Comparison of ENCODE assay signal across 26 cellular contexts in genomic region chr4:32163125-32163524, GRCh38.
"Had no signal": no experiment of that assay in that cellular context is flagged by ENCODE, and none has a peak within 500 bp of the region (broad histone marks: within the 10 kb centered on the region; RNA-seq: fewer than 3 reads in every experiment).

No MANE protein-coding gene starts in this region.

- H3K4me3 ChIP-seq: adrenal gland, ascending aorta, lower lobe of right lung, stomach, suprapubic skin, vagina had no signal

- ATAC-seq: esophagus mucosa; left lobe of liver; lower lobe of right lung; sciatic nerve; stimulated activated effector memory CD8-positive, alpha-beta T cell treated with anti-CD3 and anti-CD28 coated beads, Interleukin-12 subunit alpha, Interleukin-12 subunit beta, amount 100 ng/mL, for 72 hours; WTC11 had no signal

- H3K4me1 ChIP-seq: adrenal gland, ascending aorta, lower lobe of right lung, suprapubic skin, vagina had no signal

- H3K36me3 ChIP-seq: adrenal gland, ascending aorta, brain microvascular endothelial cell, lower lobe of right lung, stomach, suprapubic skin, vagina had no signal

- H3K9me3 ChIP-seq: adrenal gland, ascending aorta, lower lobe of right lung, stomach, suprapubic skin, vagina had no signal

- DNase-seq: activated CD4-positive, alpha-beta T cell treated with anti-CD3 and anti-CD28 coated beads, Interleukin-2, amount 50 U/mL, for 4 hours; activated CD8-positive, alpha-beta memory T cell treated with anti-CD3 and anti-CD28 coated beads for 24 hours; activated CD8-positive, alpha-beta memory T cell treated with anti-CD3 and anti-CD28 coated beads, Interleukin-2, amount 50 U/mL, for 4 hours; activated naive CD4-positive, alpha-beta T cell; activated T-cell treated with anti-CD3 and anti-CD28 coated beads, Interleukin-2, amount 50 U/mL, for 24 hours; adrenal gland; brain microvascular endothelial cell; caudate nucleus; effector CD4-positive, alpha-beta T cell; foreskin melanocyte; lower lobe of right lung; naive B cell; occipital lobe; posterior cingulate gyrus; small intestine; stimulated activated CD4-positive, alpha-beta T cell treated with anti-CD3 and anti-CD28 coated beads, Interleukin-2, amount 100 ng/mL, for 24 hours; stomach; trophoblast cell had no signal

- H3K27ac ChIP-seq: adrenal gland, ascending aorta, brain microvascular endothelial cell, lower lobe of right lung, stomach, suprapubic skin, vagina had no signal

- FAIRE-seq: small intestine had no signal

- H3K27me3 ChIP-seq: adrenal gland, ascending aorta, brain microvascular endothelial cell, stomach, suprapubic skin, vagina had no signal
